Comparison of ENCODE assay signal across 1 cellular context in the genomic region with DNA sequence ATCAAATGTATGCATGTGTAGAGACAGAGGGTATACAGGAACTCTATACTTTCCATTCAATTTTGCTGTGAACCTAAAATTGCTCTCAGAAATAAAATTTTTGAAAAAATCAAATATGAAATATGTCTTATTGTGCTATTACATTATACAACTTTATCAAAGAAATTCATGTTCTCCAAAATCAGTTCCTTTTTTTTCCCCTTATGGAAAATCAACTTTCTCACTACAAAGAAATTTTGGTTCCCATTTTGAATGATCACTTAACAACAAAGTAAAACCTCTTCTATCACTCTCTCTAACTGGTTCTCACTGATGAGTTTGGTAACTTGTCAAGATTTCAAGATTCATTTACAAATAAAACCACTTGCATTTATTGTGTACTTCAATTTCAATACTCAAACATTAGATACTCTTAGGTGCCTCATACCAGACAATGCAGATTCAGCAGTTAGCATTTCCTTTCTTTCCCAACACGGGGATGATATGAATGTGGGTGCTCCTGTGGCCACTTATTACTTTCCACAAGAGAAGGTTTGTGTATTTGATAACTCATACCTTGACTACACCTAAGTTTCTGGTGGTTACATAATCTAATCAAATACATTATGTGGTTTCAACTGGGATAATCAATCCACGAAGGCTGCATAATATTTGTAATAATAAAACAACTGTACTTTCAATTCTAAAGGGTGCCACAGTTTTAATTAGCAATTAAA.
TF ChIP-seq lines count a peak whose summit lies in the region.

No MANE protein-coding gene starts in this region.

TF ChIP-seq in IMR-90, 13 proteins besides CTCF, POLR2A, EP300 and RAD21:
- TF ChIP-seq FOS (IDR thresholded peaks at IDR 0.05; ENCODE audit: low read depth, low read length) (no peak), SMC3 (IDR thresholded peaks at IDR 0.05; ENCODE audit: low read depth, low read length) (no peak), RCOR1 (IDR thresholded peaks at IDR 0.05; ENCODE audit: insufficient replicate concordance, low read length) (no peak), MAZ (IDR thresholded peaks at IDR 0.05; ENCODE audit: borderline replicate concordance, low read depth, low read length) (no peak), MAFK (IDR thresholded peaks at IDR 0.05; ENCODE audit: low read depth, low read length) (no peak), NFE2L2 (IDR thresholded peaks at IDR 0.05; ENCODE audit: low read depth, low read length) (no peak), MXI1 (IDR thresholded peaks at IDR 0.05; ENCODE audit: borderline replicate concordance, low read depth, low read length) (no peak), CHD1 (IDR thresholded peaks at IDR 0.05; ENCODE audit: low read depth, low read length) (no peak), USF2 (IDR thresholded peaks at IDR 0.05; ENCODE audit: low read depth, low read length) (no peak), RFX5 (IDR thresholded peaks at IDR 0.05; ENCODE audit: low read depth, low read length) (no peak), BHLHE40 (IDR thresholded peaks at IDR 0.05; ENCODE audit: low read depth, low read length) (no peak), CEBPB (IDR thresholded peaks at IDR 0.05; ENCODE audit: low read depth, low read length) (no peak)
- TF ChIP-seq, protein P1, sequence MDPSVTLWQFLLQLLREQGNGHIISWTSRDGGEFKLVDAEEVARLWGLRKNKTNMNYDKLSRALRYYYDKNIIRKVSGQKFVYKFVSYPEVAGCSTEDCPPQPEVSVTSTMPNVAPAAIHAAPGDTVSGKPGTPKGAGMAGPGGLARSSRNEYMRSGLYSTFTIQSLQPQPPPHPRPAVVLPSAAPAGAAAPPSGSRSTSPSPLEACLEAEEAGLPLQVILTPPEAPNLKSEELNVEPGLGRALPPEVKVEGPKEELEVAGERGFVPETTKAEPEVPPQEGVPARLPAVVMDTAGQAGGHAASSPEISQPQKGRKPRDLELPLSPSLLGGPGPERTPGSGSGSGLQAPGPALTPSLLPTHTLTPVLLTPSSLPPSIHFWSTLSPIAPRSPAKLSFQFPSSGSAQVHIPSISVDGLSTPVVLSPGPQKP (IDR thresholded peaks at IDR 0.05; ENCODE audit: borderline replicate concordance, low read depth, low read length): no peak
